In the genomic region with DNA sequence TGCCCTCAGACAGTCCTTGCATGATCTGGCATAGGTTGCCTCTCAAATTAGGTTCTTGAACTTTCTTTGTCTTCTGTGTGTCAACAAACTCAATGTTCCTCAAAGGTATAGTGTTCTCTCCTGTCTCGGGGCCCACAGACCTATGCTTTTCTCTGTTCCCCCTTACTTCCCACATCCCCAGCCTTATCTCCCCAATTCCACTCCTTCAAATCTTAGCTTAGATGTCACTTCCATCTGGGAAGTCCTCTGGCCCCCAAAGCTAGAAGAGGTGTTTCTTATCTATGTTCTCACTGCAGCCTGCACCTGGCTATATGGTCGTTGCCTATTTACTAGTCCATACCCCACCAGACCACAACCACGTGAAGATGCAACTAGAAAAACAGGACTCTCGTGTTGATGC, we compare ENCODE assay signal across 38 cellular contexts.
"Had no signal": no experiment of that assay in that cellular context is flagged by ENCODE, and none has a peak within 500 bp of the region (broad histone marks: within the 10 kb centered on the region; RNA-seq: fewer than 3 reads in every experiment).

No MANE protein-coding gene starts in this region.

- H3K27me3 ChIP-seq: adrenal gland, ascending aorta, body of pancreas, brain microvascular endothelial cell, cardiac muscle cell had no signal

- H3K27ac Mint-ChIP-seq: activated naive CD4-positive, alpha-beta T cell treated with anti-CD3 and anti-CD28 coated beads for 36 hours; activated naive CD4-positive, alpha-beta T cell treated with anti-CD3 and anti-CD28 coated beads, Interleukin-2, amount 10 ng/mL, durations not matched to agents 7 days and 5 days; activated naive CD4-positive, alpha-beta T cell treated with anti-CD3 and anti-CD28 coated beads, Interleukin-2, amount 50 U/mL, for 24 hours; activated naive CD4-positive, alpha-beta T cell treated with anti-CD3 and anti-CD28 coated beads, Interleukin-2, amount 50 U/mL, for 72 hours; activated naive CD8-positive, alpha-beta T cell; activated naive CD8-positive, alpha-beta T cell treated with anti-CD3 and anti-CD28 coated beads for 36 hours; activated naive CD8-positive, alpha-beta T cell treated with anti-CD3 and anti-CD28 coated beads, Interleukin-2, amount 10 ng/mL, durations not matched to agents 7 days and 5 days; activated naive CD8-positive, alpha-beta T cell treated with anti-CD3 and anti-CD28 coated beads, Interleukin-2, amount 50 U/mL, for 24 hours; activated T-cell treated with anti-CD3 and anti-CD28 coated beads, Interleukin-2, amount 50 U/mL, for 24 hours; activated T-cell treated with anti-CD3 and anti-CD28 coated beads, Interleukin-2, amount 50 U/mL, for 72 hours; activated T-helper 1 cell treated with anti-CD3 and anti-CD28 coated beads, Interleukin-12 subunit alpha, Interleukin-12 subunit beta, Interleukin-2, Interleukin-4 antibody, amounts not matched to agents 30 ng/mL and 10 ng/mL and 1 ng/mL, durations not matched to agents 14 hours and 24 hours and 36 hours; activated T-helper 17 cell treated with anti-CD3 and anti-CD28 coated beads, Interleukin-2, amount 50 U/mL, for 72 hours; activated T-helper 2 cell treated with anti-CD3 and anti-CD28 coated beads, Interferon-gamma antibody, Interleukin-2, Interleukin-4, amounts not matched to agents 10 μg/mL and 5 μg/mL and 100 μg/mL, durations not matched to agents 14 hours and 24 hours and 36 hours; brain had no signal

- H3K4me3 Mint-ChIP-seq: activated naive CD4-positive, alpha-beta T cell treated with anti-CD3 and anti-CD28 coated beads for 36 hours; activated naive CD4-positive, alpha-beta T cell treated with anti-CD3 and anti-CD28 coated beads, Interleukin-2, amount 10 ng/mL, durations not matched to agents 7 days and 5 days; activated naive CD4-positive, alpha-beta T cell treated with anti-CD3 and anti-CD28 coated beads, Interleukin-2, amount 50 U/mL, for 24 hours; activated naive CD8-positive, alpha-beta T cell; activated naive CD8-positive, alpha-beta T cell treated with anti-CD3 and anti-CD28 coated beads for 36 hours; activated naive CD8-positive, alpha-beta T cell treated with anti-CD3 and anti-CD28 coated beads, Interleukin-2, amount 10 ng/mL, durations not matched to agents 7 days and 5 days; activated naive CD8-positive, alpha-beta T cell treated with anti-CD3 and anti-CD28 coated beads, Interleukin-2, amount 50 U/mL, for 24 hours; activated T-cell treated with anti-CD3 and anti-CD28 coated beads, Interleukin-2, amount 50 U/mL, for 24 hours; activated T-cell treated with anti-CD3 and anti-CD28 coated beads, Interleukin-2, amount 50 U/mL, for 4 hours; activated T-cell treated with anti-CD3 and anti-CD28 coated beads, Interleukin-2, amount 50 U/mL, for 72 hours; activated T-helper 1 cell treated with anti-CD3 and anti-CD28 coated beads, Interleukin-12 subunit alpha, Interleukin-12 subunit beta, Interleukin-2, Interleukin-4 antibody, amounts not matched to agents 30 ng/mL and 10 ng/mL and 1 ng/mL, durations not matched to agents 14 hours and 24 hours and 36 hours; activated T-helper 17 cell treated with anti-CD3 and anti-CD28 coated beads, Interleukin-2, amount 50 U/mL, for 72 hours; brain; central memory CD8-positive, alpha-beta T cell had no signal

- H3K36me3 ChIP-seq: adrenal gland, ascending aorta, brain microvascular endothelial cell, breast epithelium, cardiac muscle cell had no signal

- H3K27ac ChIP-seq: adrenal gland, ascending aorta, body of pancreas, brain microvascular endothelial cell, breast epithelium, cardiac muscle cell had no signal

- H3K36me3 Mint-ChIP-seq: activated naive CD4-positive, alpha-beta T cell treated with anti-CD3 and anti-CD28 coated beads, Interleukin-2, amount 10 ng/mL, durations not matched to agents 7 days and 5 days; activated naive CD4-positive, alpha-beta T cell treated with anti-CD3 and anti-CD28 coated beads, Interleukin-2, amount 50 U/mL, for 24 hours; activated naive CD4-positive, alpha-beta T cell treated with anti-CD3 and anti-CD28 coated beads, Interleukin-2, amount 50 U/mL, for 72 hours; activated naive CD8-positive, alpha-beta T cell; activated naive CD8-positive, alpha-beta T cell treated with anti-CD3 and anti-CD28 coated beads for 36 hours; activated naive CD8-positive, alpha-beta T cell treated with anti-CD3 and anti-CD28 coated beads, Interleukin-2, amount 10 ng/mL, durations not matched to agents 7 days and 5 days; brain had no signal

- H3K4me1 Mint-ChIP-seq: activated naive CD4-positive, alpha-beta T cell treated with anti-CD3 and anti-CD28 coated beads, Interleukin-2, amount 10 ng/mL, durations not matched to agents 7 days and 5 days; activated naive CD4-positive, alpha-beta T cell treated with anti-CD3 and anti-CD28 coated beads, Interleukin-2, amount 50 U/mL, for 24 hours; activated naive CD8-positive, alpha-beta T cell treated with anti-CD3 and anti-CD28 coated beads for 36 hours; activated naive CD8-positive, alpha-beta T cell treated with anti-CD3 and anti-CD28 coated beads, Interleukin-2, amount 10 ng/mL, durations not matched to agents 7 days and 5 days; activated naive CD8-positive, alpha-beta T cell treated with anti-CD3 and anti-CD28 coated beads, Interleukin-2, amount 50 U/mL, for 24 hours; activated T-helper 17 cell treated with anti-CD3 and anti-CD28 coated beads, Interleukin-2, amount 50 U/mL, for 72 hours; central memory CD8-positive, alpha-beta T cell had no signal

- H3K27me3 Mint-ChIP-seq: activated naive CD8-positive, alpha-beta T cell; activated naive CD8-positive, alpha-beta T cell treated with anti-CD3 and anti-CD28 coated beads, Interleukin-2, amount 10 ng/mL, durations not matched to agents 7 days and 5 days; activated naive CD8-positive, alpha-beta T cell treated with anti-CD3 and anti-CD28 coated beads, Interleukin-2, amount 50 U/mL, for 24 hours; activated T-cell treated with anti-CD3 and anti-CD28 coated beads, Interleukin-2, amount 50 U/mL, for 24 hours; activated T-helper 17 cell treated with anti-CD3 and anti-CD28 coated beads, Interleukin-2, amount 50 U/mL, for 72 hours had no signal

- H3K4me3 ChIP-seq: adrenal gland, ascending aorta, body of pancreas, breast epithelium, cardiac muscle cell had no signal

- H3K4me1 ChIP-seq: adrenal gland, ascending aorta, body of pancreas, breast epithelium had no signal

- DNase-seq: activated effector memory CD4-positive, alpha-beta T cell treated with anti-CD3 and anti-CD28 coated beads, Interleukin-2, amount 50 U/mL, for 16 hours; activated effector memory CD4-positive, alpha-beta T cell treated with Interleukin-2 at 50 U/mL for 16 hours; activated gamma-delta T cell; activated gamma-delta T cell treated with Interleukin-2 at 50 U/mL for 16 hours; activated naive CD4-positive, alpha-beta T cell; activated naive CD4-positive, alpha-beta T cell treated with anti-CD3 and anti-CD28 coated beads for 36 hours; activated naive CD4-positive, alpha-beta T cell treated with anti-CD3 and anti-CD28 coated beads, Interleukin-2, amount 10 ng/mL, durations not matched to agents 7 days and 5 days; activated naive CD4-positive, alpha-beta T cell treated with anti-CD3 and anti-CD28 coated beads, Interleukin-2, amount 50 U/mL, for 16 hours; activated naive CD4-positive, alpha-beta T cell treated with Interleukin-2 at 50 U/mL for 16 hours; activated naive CD8-positive, alpha-beta T cell treated with anti-CD3 and anti-CD28 coated beads for 36 hours; activated naive CD8-positive, alpha-beta T cell treated with anti-CD3 and anti-CD28 coated beads, Interleukin-2, amount 10 ng/mL, durations not matched to agents 7 days and 5 days; activated naive CD8-positive, alpha-beta T cell treated with anti-CD3 and anti-CD28 coated beads, Interleukin-2, amount 50 U/mL, for 24 hours; activated T-cell treated with anti-CD3 and anti-CD28 coated beads, Interleukin-2, amount 50 U/mL, for 1 hour; activated T-cell treated with anti-CD3 and anti-CD28 coated beads, Interleukin-2, amount 50 U/mL, for 24 hours; activated T-cell treated with anti-CD3 and anti-CD28 coated beads, Interleukin-2, amount 50 U/mL, for 4 hours; activated T-cell treated with anti-CD3 and anti-CD28 coated beads, Interleukin-2, amount 50 U/mL, for 48 hours; activated T-cell treated with anti-CD3 and anti-CD28 coated beads, Interleukin-2, amount 50 U/mL, for 72 hours; adrenal gland; amniotic stem cell; amygdala; anterior cingulate cortex; aorta; body of pancreas; brain microvascular endothelial cell; caudate nucleus; central memory CD4-positive, alpha-beta T cell; cerebellar nuclear complex had no signal

- H3K9me3 ChIP-seq: adrenal gland, ascending aorta, body of pancreas, breast epithelium had no signal

- H3K9me3 Mint-ChIP-seq: activated naive CD4-positive, alpha-beta T cell treated with anti-CD3 and anti-CD28 coated beads for 36 hours; activated naive CD4-positive, alpha-beta T cell treated with anti-CD3 and anti-CD28 coated beads, Interleukin-2, amount 10 ng/mL, durations not matched to agents 7 days and 5 days; activated naive CD4-positive, alpha-beta T cell treated with anti-CD3 and anti-CD28 coated beads, Interleukin-2, amount 50 U/mL, for 24 hours; activated naive CD4-positive, alpha-beta T cell treated with anti-CD3 and anti-CD28 coated beads, Interleukin-2, amount 50 U/mL, for 72 hours; activated naive CD8-positive, alpha-beta T cell treated with anti-CD3 and anti-CD28 coated beads for 36 hours; activated naive CD8-positive, alpha-beta T cell treated with anti-CD3 and anti-CD28 coated beads, Interleukin-2, amount 10 ng/mL, durations not matched to agents 7 days and 5 days; activated naive CD8-positive, alpha-beta T cell treated with anti-CD3 and anti-CD28 coated beads, Interleukin-2, amount 50 U/mL, for 24 hours; activated T-cell treated with anti-CD3 and anti-CD28 coated beads, Interleukin-2, amount 50 U/mL, for 24 hours; activated T-cell treated with anti-CD3 and anti-CD28 coated beads, Interleukin-2, amount 50 U/mL, for 4 hours; activated T-cell treated with anti-CD3 and anti-CD28 coated beads, Interleukin-2, amount 50 U/mL, for 72 hours; activated T-helper 1 cell treated with anti-CD3 and anti-CD28 coated beads, Interleukin-12 subunit alpha, Interleukin-12 subunit beta, Interleukin-2, Interleukin-4 antibody, amounts not matched to agents 30 ng/mL and 10 ng/mL and 1 ng/mL, durations not matched to agents 14 hours and 24 hours and 36 hours; activated T-helper 17 cell treated with anti-CD3 and anti-CD28 coated beads, Interleukin-2, amount 50 U/mL, for 72 hours; activated T-helper 2 cell treated with anti-CD3 and anti-CD28 coated beads, Interferon-gamma antibody, Interleukin-2, Interleukin-4, amounts not matched to agents 10 μg/mL and 5 μg/mL and 100 μg/mL, durations not matched to agents 14 hours and 24 hours and 36 hours; central memory CD8-positive, alpha-beta T cell had no signal
